ENCODE assay signal across 12 cellular contexts in genomic region chr4:129358571-129358970, GRCh38.
DNase-seq lines count a peak whose midpoint lies in the region; ATAC-seq and TF ChIP-seq lines count a peak whose summit lies in the region.
"Had no signal": no experiment of that assay in that cellular context is flagged by ENCODE, and none has a peak within 500 bp of the region (broad histone marks: within the 10 kb centered on the region; RNA-seq: fewer than 3 reads in every experiment).

No MANE protein-coding gene starts in this region.

- H3K4me2 ChIP-seq in KMS-11: peak overlapping the region; percentile 25

- TF ChIP-seq CTCF in KMS-11 (conservative IDR thresholded peaks at IDR 0.05; ENCODE audit: low read depth, low read length): no peak
- TF ChIP-seq CTCF in astrocyte of the cerebellum (IDR thresholded peaks at IDR 0.05; ENCODE audit: low read depth, low read length, missing control alignments): no peak

- peak overlapping the region; percentile 5; the same call in 1 of the 2 replicates for H3K9ac ChIP-seq in KMS-11

- no peaks in the 10 kb centered on the region for H3K79me2 ChIP-seq in KMS-11 (ENCODE audit: insufficient read depth, low read depth)

- H3K27me3 ChIP-seq in KMS-11 (ENCODE audit: insufficient read depth, low read depth): no peaks in the 10 kb centered on the region

- ATAC-seq in HG02763 (IDR thresholded peaks at IDR 0.05; ENCODE audit: unreplicated experiment): no peak
- ATAC-seq: left lobe of liver; stimulated activated naive B cell treated with anti-CD40 and anti-IgM and Interleukin-4, amounts not matched to agents 10 μg/mL and 1 μg/mL and 100 μg/mL, for 72 hours had no signal

- peak overlapping the region; percentile 34 for H3K27ac ChIP-seq in KMS-11

- DNase-seq in EH (ENCODE audit: low read depth) (peak; percentile 43), astrocyte of the cerebellum (ENCODE audit: low read depth) (peak; percentile 87), kidney glomerular epithelial cell (lab: John Stamatoyannopoulos, UW) (peak; percentile 71), NCI-H2196 treated with DMSO at 0.1 percent for 48 hours (lab: John Stamatoyannopoulos, UW; ENCODE audit: unreplicated experiment) (no peak), mesenteric fat pad (ENCODE audit: low spot score) (no peak), T-helper 2 cell (no peak)
- DNase-seq: anterior cingulate cortex; NCI-H1436; stimulated activated naive B cell treated with anti-CD40 and anti-IgM and Interleukin-4, amounts not matched to agents 10 μg/mL and 1 μg/mL and 100 μg/mL, for 72 hours had no signal

- in situ Hi-C loops in astrocyte of the cerebellum (cut with HindIII; ENCODE audit: low sequenced_read_pairs): no loop called here

- H4K20me1 ChIP-seq in KMS-11 (ENCODE audit: insufficient read depth): no peaks in the 10 kb centered on the region

- H3K36me3 ChIP-seq in KMS-11 (ENCODE audit: insufficient read depth): no peaks in the 10 kb centered on the region

- peaks cover 57% of the 10 kb centered on the region for H3K4me1 ChIP-seq in KMS-11 (ENCODE audit: low read depth, poor library complexity, severe bottlenecking)

- peak overlapping the region; percentile 32; the same call in 1 of the 2 replicates for H2AFZ ChIP-seq in KMS-11 (ENCODE audit: low read depth)

- no peak overlapping the region for H3K4me3 ChIP-seq in KMS-11 (IDR thresholded peaks at IDR 0.05; ENCODE audit: insufficient read depth, low read depth, low read length)
- H3K4me3 ChIP-seq in astrocyte of the cerebellum (ENCODE audit: low read depth, low read length): no peak overlapping the region

Comparison
In these comparisons a context has a peak if more than half of its experiments do, and no peak if none do; other contexts are left out.
1. DNase-seq: peak in EH (single experiment), astrocyte of the cerebellum (single experiment) and kidney glomerular epithelial cell (single experiment); none in NCI-H2196 treated with DMSO at 0.1 percent for 48 hours (single experiment), mesenteric fat pad (single experiment) and T-helper 2 cell (0 of 5).